20 cellular contexts compared by ENCODE assay signal in the genomic region with DNA sequence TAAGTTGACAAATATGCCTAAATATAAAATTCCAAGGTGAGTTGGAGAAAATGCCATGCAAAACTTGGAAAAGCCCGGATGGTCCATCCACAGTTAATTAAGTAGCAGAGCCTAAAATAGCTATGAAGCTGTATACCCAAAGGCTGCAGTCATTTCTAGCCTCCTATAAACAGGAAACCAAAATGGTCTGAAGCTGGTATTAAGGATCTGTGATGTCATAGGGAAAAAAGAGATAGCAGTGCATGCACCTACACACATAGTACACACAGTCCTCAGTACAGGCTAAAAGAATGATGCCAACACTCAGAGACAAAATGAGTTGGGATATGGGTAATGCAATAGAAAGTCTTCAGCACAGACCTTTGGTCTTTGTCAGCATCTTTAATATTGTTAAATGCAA.
DNase-seq lines count a peak whose midpoint lies in the region; FAIRE-seq and TF ChIP-seq lines count a peak whose summit lies in the region.
"Had no signal": no experiment of that assay in that cellular context is flagged by ENCODE, and none has a peak within 500 bp of the region (broad histone marks: within the 10 kb centered on the region; RNA-seq: fewer than 3 reads in every experiment).

No MANE protein-coding gene starts in this region.

- TF ChIP-seq POLR2A in H54 (IDR thresholded peaks at IDR 0.05; ENCODE audit: low read depth, low read length) (no peak), adrenal gland (IDR thresholded peaks at IDR 0.05) (no peak)

- H3K9me3 ChIP-seq in adrenal gland (replicated peaks in 1 of 3), result no peaks in the 10 kb centered on the region

- FAIRE-seq in H54 (lab: Jason Lieb, UNC), result peak; percentile 60
- FAIRE-seq: GM19239 had no signal

- H3K27me3 ChIP-seq in adrenal gland, result no peaks in the 10 kb centered on the region

- DNase-seq in D341Med (ENCODE audit: low spot score) (peak; percentile 39), H54 (ENCODE audit: insufficient read length, low spot score) (no peak), NCI-H524 (lab: John Stamatoyannopoulos, UW) (peak; percentile 64 to 87), cerebellum (ENCODE audit: low spot score) (peak; percentile 8), NCI-H187 (lab: John Stamatoyannopoulos, UW) (no peak), putamen (ENCODE audit: low spot score) (no peak), adrenal gland (no peak), NCI-H146 (lab: John Stamatoyannopoulos, UW) (no peak)
- DNase-seq: 8988T, DMS79 treated with DMSO at 0.1 percent for 48 hours, Karpas-422, NCI-H1092, NCI-H1417 treated with DMSO at 0.1 percent for 48 hours, NCI-H2029, NCI-H2227 treated with DMSO at 0.1 percent for 48 hours, NCI-H510A, SHP77, T-cell had no signal

- intact Hi-C loops in adrenal gland (cut with DNase I), result no loop called here

- no peak overlapping the region for H3K27ac ChIP-seq in adrenal gland
- H3K27ac ChIP-seq: RWPE1 had no signal

- 0 to 38% (median 13%) methylated on average over 1 of the region's 1 CpG for WGBS in adrenal gland, 4 donors

- TF ChIP-seq CTCF in adrenal gland (IDR thresholded peaks at IDR 0.05), result no peak

- H3K36me3 ChIP-seq in adrenal gland (replicated peaks in 1 of 2), result no peaks in the 10 kb centered on the region

- H3K4me3 ChIP-seq in adrenal gland, result no peak overlapping the region

- H3K4me1 ChIP-seq in adrenal gland (replicated peaks in 1 of 2), result no peaks in the 10 kb centered on the region

Comparison
In these comparisons a context has a peak if more than half of its experiments do, and no peak if none do; other contexts are left out.
1. DNase-seq: peak in D341Med (single experiment), NCI-H524 (2 of 2) and cerebellum (single experiment); none in H54 (single experiment), NCI-H187 (0 of 2), putamen (single experiment), adrenal gland (0 of 7) and NCI-H146 (single experiment).